In genomic region chr3:133821767-133822638, GRCh38 we compare ENCODE assay signal across 8 cellular contexts. TPM values are rescaled to one million over a fixed set of nuclear protein-coding genes. Genes with fewer than 3 reads are reported as not detected.
DNase-seq lines count a peak whose midpoint lies in the region; ATAC-seq and TF ChIP-seq lines count a peak whose summit lies in the region.

No MANE protein-coding gene starts in this region.

- in situ Hi-C loops in SK-MEL-5 (cut with HindIII; ENCODE audit: low pct_unique_long_range_greater_than_20kb, low sequenced_read_pairs): loop anchor here (10.0 kb wide), 1 partner anchor 93 kb away; no protein-coding TSS in a partner anchor

- no peaks in the 10 kb centered on the region for H3K9me3 Mint-ChIP-seq in CD4-positive, alpha-beta T cell

- H3K9me3 ChIP-seq in thyroid gland: no peaks in the 10 kb centered on the region
- H3K9me3 ChIP-seq in CD4-positive, alpha-beta T cell (ENCODE audit: control insufficient read depth, low read length): no peaks in the 10 kb centered on the region

- no peaks in the 10 kb centered on the region for H3K4me1 ChIP-seq in thyroid gland

- no peaks in the 10 kb centered on the region for H3K27me3 ChIP-seq in thyroid gland
- H3K27me3 ChIP-seq in CD4-positive, alpha-beta T cell (ENCODE audit: control insufficient read depth, insufficient read depth, low read length): no peaks in the 10 kb centered on the region

- TF ChIP-seq POLR2A in thyroid gland (IDR thresholded peaks at IDR 0.05): no peak

- no peak overlapping the region for H3K4me3 ChIP-seq in thyroid gland (replicated peaks in 1 of 3)

- intact Hi-C loops in left cardiac atrium (cut with DNase I): loop anchor here (5.0 to 10.0 kb wide), 2 partner anchors 73 to 80 kb away; partner anchors contain the start of gene RAB6B (in 1 of the 2)
- intact Hi-C loops in thyroid gland (cut with DNase I): loop anchor here (5.0 kb wide), 1 partner anchor 105 kb away; no protein-coding TSS in a partner anchor
- intact Hi-C loops in CD4-positive, alpha-beta T cell (cut with DNase I, micrococcal nuclease): loop anchor here in 1 of 2 experiments (5.0 kb wide), 1 partner anchor 95 kb away; no protein-coding TSS in a partner anchor

- CTCF ChIA-PET in CD4-positive, alpha-beta T cell (lab: Charles Lee): no interaction called here

- H3K27ac Mint-ChIP-seq in CD4-positive, alpha-beta T cell: no peak overlapping the region

- H3K27ac ChIP-seq in thyroid gland: no peak overlapping the region
- H3K27ac ChIP-seq in CD4-positive, alpha-beta T cell (ENCODE audit: low read depth, low read length): no peak overlapping the region

- POLR2A ChIA-PET in CD4-positive, alpha-beta T cell (lab: Charles Lee): no interaction called here

- H3K4me1 Mint-ChIP-seq in CD4-positive, alpha-beta T cell (ENCODE audit: low read depth): peaks cover 5% of the 10 kb centered on the region

- H3K4me3 Mint-ChIP-seq in CD4-positive, alpha-beta T cell: no peak overlapping the region

- peak in 1 of 2 donors; percentile 54 for ATAC-seq in left cardiac atrium
- no peak for ATAC-seq in CD4-positive, alpha-beta T cell (ENCODE audit: poor library complexity)

- 75 to 93% methylated on average over 7 to 8 of the region's 8 CpGs for WGBS in thyroid gland, 2 donors

- H3K27me3 Mint-ChIP-seq in CD4-positive, alpha-beta T cell: no peaks in the 10 kb centered on the region

- DNase-seq in NCI-H146 (lab: John Stamatoyannopoulos, UW) (peak; percentile 65), NCI-H146 treated with DMSO at 0.1 percent for 48 hours (lab: John Stamatoyannopoulos, UW; ENCODE audit: unreplicated experiment) (no peak), SK-MEL-5 (ENCODE audit: low read depth, low spot score) (peak; percentile 59), left cardiac atrium (peak; percentile 88), thyroid gland (peak; percentile 27 to 84), activated gamma-delta T cell treated with Interleukin-2 at 50 U/mL for 16 hours (no peak)
- DNase-seq in stimulated activated CD4-positive, alpha-beta T cell treated with anti-CD3 and anti-CD28 coated beads, Interleukin-12 subunit alpha, Interleukin-12 subunit beta, amount 100 ng/mL, for 4 hours: no peak
- DNase-seq in CD4-positive, alpha-beta T cell: no peak

- peaks cover 89% of the 10 kb centered on the region for H3K36me3 Mint-ChIP-seq in CD4-positive, alpha-beta T cell (ENCODE audit: low read depth)

- peaks cover 16 to 25% of the 10 kb centered on the region in 2 donors for H3K36me3 ChIP-seq in thyroid gland

- peak in 2 of 6 experiments; percentile 30 to 42 for TF ChIP-seq CTCF in thyroid gland (IDR thresholded peaks at IDR 0.05)
- TF ChIP-seq CTCF in CD4-positive, alpha-beta T cell (IDR thresholded peaks at IDR 0.05): no peak

RNA-seq across cellular contexts. Expression of gene SRPRB, which starts 16.4 kb away (rescaled TPM):
- total RNA-seq in SK-MEL-5 (2014; rRNA removed; shearing (Covaris generic)): 93.5 and 95.4 TPM in 2 replicates
- 41.5 and 60.6 TPM in 2 replicates for polyA plus RNA-seq in SK-MEL-5 (2015; cell fraction: cytosol; rRNA removed)
- 22.4 and 27.0 TPM in 2 replicates for polyA plus RNA-seq in SK-MEL-5 (2015; cell fraction: nucleus; rRNA removed)
- total RNA-seq in left cardiac atrium: 10 to 100 TPM; 36.8 to 51.8 TPM
- total RNA-seq in thyroid gland: 10 to 100 TPM; 26.9 to 55.9 (median 45.2) TPM
- 10 to 100 TPM; 19.1 to 19.9 TPM for total RNA-seq in CD4-positive, alpha-beta T cell

Comparison
In these comparisons a context has a peak if more than half of its experiments do, and no peak if none do; other contexts are left out.
1. DNase-seq: peak in NCI-H146 (single experiment), SK-MEL-5 (single experiment), left cardiac atrium (single experiment) and thyroid gland (2 of 2); none in NCI-H146 treated with DMSO at 0.1 percent for 48 hours (single experiment), stimulated activated CD4-positive, alpha-beta T cell treated with anti-CD3 and anti-CD28 coated beads, Interleukin-12 subunit alpha, Interleukin-12 subunit beta, amount 100 ng/mL, for 4 hours (single experiment), activated gamma-delta T cell treated with Interleukin-2 at 50 U/mL for 16 hours (single experiment) and CD4-positive, alpha-beta T cell (0 of 10).